ENCODE assay signal across 19 cellular contexts in genomic region chr11:1819115-1819514, GRCh38. TPM values are rescaled to one million over a fixed set of nuclear protein-coding genes. Genes with fewer than 3 reads are reported as not detected.
"Had no signal": no experiment of that assay in that cellular context is flagged by ENCODE, and none has a peak within 500 bp of the region (broad histone marks: within the 10 kb centered on the region; RNA-seq: fewer than 3 reads in every experiment).

No MANE protein-coding gene starts in this region.

- H3K4me3 ChIP-seq: dorsolateral prefrontal cortex, gastroesophageal sphincter, left ventricle myocardium inferior, lower lobe of right lung, skin epidermis had no signal

- H3K9me3 ChIP-seq: neutrophil had no signal

- H3K27me3 ChIP-seq: neutrophil had no signal

- H3K27ac ChIP-seq: dorsolateral prefrontal cortex, gastroesophageal sphincter, left ventricle myocardium inferior, lower lobe of right lung, neutrophil, skin epidermis had no signal

- H3K36me3 ChIP-seq: gastroesophageal sphincter, left ventricle myocardium inferior, lower lobe of right lung, neutrophil had no signal

- DNase-seq: cortex of kidney; dorsolateral prefrontal cortex; effector CD8-positive, alpha-beta T cell; glutamatergic neuron; left ventricle myocardium inferior; lower lobe of right lung; midbrain; naive thymus-derived CD4-positive, alpha-beta T cell; stimulated activated CD4-positive, alpha-beta T cell treated with anti-CD3 and anti-CD28 coated beads, Interleukin-12 subunit alpha, Interleukin-12 subunit beta, amount 100 ng/mL, for 4 hours; stimulated activated naive CD4-positive, alpha-beta T cell treated with Interleukin-2 at 50 U/mL for 16 hours had no signal

- H3K4me1 ChIP-seq: gastroesophageal sphincter, left ventricle myocardium inferior, lower lobe of right lung had no signal

- ATAC-seq: esophagus mucosa; gastroesophageal sphincter; lower lobe of right lung; naive thymus-derived CD4-positive, alpha-beta T cell; sciatic nerve had no signal

RNA-seq across cellular contexts. Expression of gene SYT8, which starts 15.7 kb away (rescaled TPM):
- total RNA-seq: fibroblast of lung; left ventricle myocardium inferior; naive thymus-derived CD4-positive, alpha-beta T cell; pulmonary artery endothelial cell had no signal
- polyA plus RNA-seq: fibroblast of lung; naive thymus-derived CD4-positive, alpha-beta T cell; neural cell had no signal

RNA-seq across cellular contexts. Expression of gene TNNI2, which starts 19.7 kb away (rescaled TPM):
- total RNA-seq: fibroblast of lung, left ventricle myocardium inferior, osteoblast, pulmonary artery endothelial cell, sciatic nerve had no signal
- polyA plus RNA-seq: fibroblast of lung, neural cell had no signal

RNA-seq across cellular contexts. Expression of gene LSP1, which starts 33.8 kb away (rescaled TPM):
- total RNA-seq: pulmonary artery endothelial cell had no signal
- polyA plus RNA-seq: neural cell had no signal
